ENCODE assay signal across 9 cellular contexts in genomic region chr17:4584125-4584834, GRCh38. TPM values are rescaled to one million over a fixed set of nuclear protein-coding genes. Genes with fewer than 3 reads are reported as not detected.
DNase-seq lines count a peak whose midpoint lies in the region; ATAC-seq and TF ChIP-seq lines count a peak whose summit lies in the region.
"Had no signal": no experiment of that assay in that cellular context is flagged by ENCODE, and none has a peak within 500 bp of the region (broad histone marks: within the 10 kb centered on the region; RNA-seq: fewer than 3 reads in every experiment).

TSS of gene SMTNL2 (plus strand) at chr17:4584529. CDS start at chr17:4584606, 77 bp downstream.

- H3K4me3 Mint-ChIP-seq in activated T-helper 2 cell treated with anti-CD3 and anti-CD28 coated beads, Interferon-gamma antibody, Interleukin-2, Interleukin-4, amounts not matched to agents 10 μg/mL and 5 μg/mL and 100 μg/mL, durations not matched to agents 14 hours and 24 hours and 36 hours (ENCODE audit: low read depth): peak within 1 kb of the TSS; percentile 51

- H3K36me3 Mint-ChIP-seq in activated T-helper 2 cell treated with anti-CD3 and anti-CD28 coated beads, Interferon-gamma antibody, Interleukin-2, Interleukin-4, amounts not matched to agents 10 μg/mL and 5 μg/mL and 100 μg/mL, durations not matched to agents 14 hours and 24 hours and 36 hours (ENCODE audit: low read depth): no peaks in the 10 kb centered on the region

- TF ChIP-seq CTCF in kidney epithelial cell (IDR thresholded peaks at IDR 0.05; ENCODE audit: insufficient read depth, low read length, poor library complexity, severe bottlenecking): no peak

- peaks cover 2% of the 10 kb centered on the region for H3K4me1 Mint-ChIP-seq in activated T-helper 2 cell treated with anti-CD3 and anti-CD28 coated beads, Interferon-gamma antibody, Interleukin-2, Interleukin-4, amounts not matched to agents 10 μg/mL and 5 μg/mL and 100 μg/mL, durations not matched to agents 14 hours and 24 hours and 36 hours (ENCODE audit: low read depth)

- no peaks in the 10 kb centered on the region for H3K36me3 ChIP-seq in kidney epithelial cell (ENCODE audit: control insufficient read depth, insufficient read depth, low read length)

- peak; percentile 7 for ATAC-seq in stimulated activated naive CD8-positive, alpha-beta T cell treated with anti-CD3 and anti-CD28 coated beads, Interleukin-15, Interleukin-2, amounts not matched to agents 100 U/mL and 50 U/mL, for 24 hours
- ATAC-seq in HG03354 (IDR thresholded peaks at IDR 0.05; ENCODE audit: poor library complexity, severe bottlenecking, unreplicated experiment): no peak

- H3K27ac Mint-ChIP-seq in activated T-helper 2 cell treated with anti-CD3 and anti-CD28 coated beads, Interferon-gamma antibody, Interleukin-2, Interleukin-4, amounts not matched to agents 10 μg/mL and 5 μg/mL and 100 μg/mL, durations not matched to agents 14 hours and 24 hours and 36 hours: no peak within 1 kb of the TSS

- no peaks in the 10 kb centered on the region for H3K9me3 Mint-ChIP-seq in activated T-helper 2 cell treated with anti-CD3 and anti-CD28 coated beads, Interferon-gamma antibody, Interleukin-2, Interleukin-4, amounts not matched to agents 10 μg/mL and 5 μg/mL and 100 μg/mL, durations not matched to agents 14 hours and 24 hours and 36 hours

- DNase-seq in NCI-H1417 (lab: John Stamatoyannopoulos, UW) (peak in 2 of 3 experiments; percentile 30 to 38), NCI-H1417 treated with DMSO at 0.1 percent for 48 hours (lab: John Stamatoyannopoulos, UW) (no peak), kidney epithelial cell (ENCODE audit: low read depth) (no peak), foreskin melanocyte (no peak), AG08396 (ENCODE audit: low spot score) (no peak)
- DNase-seq in activated T-helper 2 cell treated with anti-CD3 and anti-CD28 coated beads, Interferon-gamma antibody, Interleukin-2, Interleukin-4, amounts not matched to agents 10 μg/mL and 5 μg/mL and 100 μg/mL, durations not matched to agents 14 hours and 24 hours and 36 hours (ENCODE audit: low spot score): no peak
- DNase-seq in stimulated activated naive CD8-positive, alpha-beta T cell treated with anti-CD3 and anti-CD28 coated beads, Interleukin-15, Interleukin-2, amounts not matched to agents 100 U/mL and 50 U/mL, for 24 hours: peak; percentile 40

- peaks cover 63% of the 10 kb centered on the region for H3K27me3 ChIP-seq in kidney epithelial cell (ENCODE audit: control insufficient read depth, insufficient read depth, low read length)

- H3K27me3 Mint-ChIP-seq in activated T-helper 2 cell treated with anti-CD3 and anti-CD28 coated beads, Interferon-gamma antibody, Interleukin-2, Interleukin-4, amounts not matched to agents 10 μg/mL and 5 μg/mL and 100 μg/mL, durations not matched to agents 14 hours and 24 hours and 36 hours (ENCODE audit: low read depth): peaks cover 43% of the 10 kb centered on the region

- H3K4me3 ChIP-seq in kidney epithelial cell (ENCODE audit: low read depth, low read length): peak within 1 kb of the TSS; percentile 43

- intact Hi-C loops in activated T-helper 2 cell treated with anti-CD3 and anti-CD28 coated beads, Interferon-gamma antibody, Interleukin-2, Interleukin-4, amounts not matched to agents 10 μg/mL and 5 μg/mL and 100 μg/mL, durations not matched to agents 14 hours and 24 hours and 36 hours (cut with micrococcal nuclease): no loop called here

RNA-seq across cellular contexts. Expression of gene SMTNL2, which starts in this region (rescaled TPM):
- not detected in 2 replicates for total RNA-seq in activated T-helper 2 cell treated with anti-CD3 and anti-CD28 coated beads, Interferon-gamma antibody, Interleukin-2, Interleukin-4, amounts not matched to agents 10 μg/mL and 5 μg/mL and 100 μg/mL, durations not matched to agents 14 hours and 24 hours and 36 hours
- total RNA-seq in kidney epithelial cell: 0.14 and 0.46 TPM in 2 replicates
- total RNA-seq: glomerular endothelial cell had no signal

Comparison
In these comparisons a context has a peak if more than half of its experiments do, and no peak if none do; other contexts are left out.
1. DNase-seq: peak in NCI-H1417 (2 of 3) and stimulated activated naive CD8-positive, alpha-beta T cell treated with anti-CD3 and anti-CD28 coated beads, Interleukin-15, Interleukin-2, amounts not matched to agents 100 U/mL and 50 U/mL, for 24 hours (single experiment); none in NCI-H1417 treated with DMSO at 0.1 percent for 48 hours (single experiment), activated T-helper 2 cell treated with anti-CD3 and anti-CD28 coated beads, Interferon-gamma antibody, Interleukin-2, Interleukin-4, amounts not matched to agents 10 μg/mL and 5 μg/mL and 100 μg/mL, durations not matched to agents 14 hours and 24 hours and 36 hours (single experiment), kidney epithelial cell (single experiment), foreskin melanocyte (single experiment) and AG08396 (single experiment).